In genomic region chr21:17105972-17106371, GRCh38 we compare ENCODE assay signal across 22 cellular contexts.
DNase-seq lines count a peak whose midpoint lies in the region; ATAC-seq and TF ChIP-seq lines count a peak whose summit lies in the region.
"Had no signal": no experiment of that assay in that cellular context is flagged by ENCODE, and none has a peak within 500 bp of the region (broad histone marks: within the 10 kb centered on the region; RNA-seq: fewer than 3 reads in every experiment).

No MANE protein-coding gene starts in this region.

- in situ Hi-C loops in GM23248 (cut with MboI) = no loop called here

- H3F3A ChIP-seq in GM23248 (ENCODE audit: insufficient read depth) = no peaks in the 10 kb centered on the region

- no peaks in the 10 kb centered on the region for H3K9me3 ChIP-seq in GM23248 (ENCODE audit: low read depth)
- H3K9me3 ChIP-seq in adipocyte (ENCODE audit: control insufficient read depth, low read length) = peaks cover 4% of the 10 kb centered on the region
- no peaks in the 10 kb centered on the region for H3K9me3 ChIP-seq in prostate gland
- H3K9me3 ChIP-seq: BE2C, MG63 had no signal

- no peak overlapping the region for H3K27ac ChIP-seq in GM23248
- H3K27ac ChIP-seq in prostate gland = peak overlapping the region; percentile 37 to 61

- H3K4me2 ChIP-seq in GM23248 (ENCODE audit: unreplicated experiment) = no peak overlapping the region

- H3K4me1 ChIP-seq in GM23248 (ENCODE audit: insufficient read depth) (no peaks in the 10 kb centered on the region), adipocyte (ENCODE audit: control insufficient read depth, insufficient read depth, low read length) (peaks cover 7% of the 10 kb centered on the region), prostate gland (replicated peaks) (no peaks in the 10 kb centered on the region)
- H3K4me1 ChIP-seq: BE2C had no signal

- H3K9me2 ChIP-seq in GM23248 (ENCODE audit: insufficient read depth) = no peaks in the 10 kb centered on the region

- intact Hi-C loops in prostate gland (cut with DNase I) = no loop called here

- H3K36me3 ChIP-seq in GM23248 (ENCODE audit: low read depth) (no peaks in the 10 kb centered on the region), adipocyte (ENCODE audit: control insufficient read depth, insufficient read depth, low read length, severe bottlenecking) (no peaks in the 10 kb centered on the region), prostate gland (no peaks in the 10 kb centered on the region)
- H3K36me3 ChIP-seq: BE2C, MG63 had no signal

- H3K27me3 ChIP-seq in GM23248 (replicated peaks; ENCODE audit: insufficient read depth) = no peaks in the 10 kb centered on the region
- H3K27me3 ChIP-seq in adipocyte (replicated peaks; ENCODE audit: control insufficient read depth, insufficient read depth, low read length) = no peaks in the 10 kb centered on the region
- no peaks in the 10 kb centered on the region for H3K27me3 ChIP-seq in prostate gland (replicated peaks; ENCODE audit: insufficient read depth)
- H3K27me3 ChIP-seq: BE2C, MG63 had no signal

- TF ChIP-seq CTCF in fibroblast of mammary gland (conservative IDR thresholded peaks at IDR 0.05; ENCODE audit: control insufficient read depth, insufficient read depth, low read depth, low read length) (no peak), prostate gland (IDR thresholded peaks at IDR 0.05) (no peak)

- no peaks in the 10 kb centered on the region for H4K20me1 ChIP-seq in GM23248 (ENCODE audit: insufficient read depth)

- H3K9ac ChIP-seq in GM23248 = no peak overlapping the region
- no peak overlapping the region for H3K9ac ChIP-seq in adipocyte (ENCODE audit: low read length)

- TF ChIP-seq POLR2A in prostate gland (IDR thresholded peaks at IDR 0.05) = no peak

- no peak overlapping the region for H2AFZ ChIP-seq in GM23248

- no peak for ATAC-seq in GM21576 (IDR thresholded peaks at IDR 0.05; ENCODE audit: unreplicated experiment)

- DNase-seq in GM23248 (peak; percentile 20), adipocyte (ENCODE audit: low read depth) (peak; percentile 38), fibroblast of mammary gland (ENCODE audit: low read depth) (peak; percentile 5), prostate gland (ENCODE audit: low spot score) (peak; percentile 43), C1 segment of cervical spinal cord (lab: John Stamatoyannopoulos, UW) (no peak), DMS153 treated with DMSO at 0.1 percent for 48 hours (lab: John Stamatoyannopoulos, UW; ENCODE audit: unreplicated experiment) (no peak)
- DNase-seq: BE2C; CD4-positive, alpha-beta T cell; COR-L47; DMS79 treated with DMSO at 0.1 percent for 48 hours; H7; Karpas-422; MG63; NCI-H1417; NCI-H1694 treated with DMSO at 0.1 percent for 48 hours; NCI-H2081 treated with DMSO at 0.1 percent for 48 hours; NCI-H2171 treated with DMSO at 0.1 percent for 48 hours; NCI-H446; NCI-H526 treated with DMSO at 0.1 percent for 48 hours; OCI-M1; Right ventricle myocardium superior had no signal

- H3K4me3 ChIP-seq in GM23248 (no peak overlapping the region), adipocyte (ENCODE audit: low read length) (no peak overlapping the region), fibroblast of mammary gland (ENCODE audit: control insufficient read depth, low read depth, low read length) (no peak overlapping the region), prostate gland (no peak overlapping the region)
- H3K4me3 ChIP-seq: MG63 had no signal

- H3K79me2 ChIP-seq in GM23248 (ENCODE audit: insufficient read depth) = no peaks in the 10 kb centered on the region

Comparison
In these comparisons a context has a peak if more than half of its experiments do, and no peak if none do; other contexts are left out.
1. DNase-seq: peak in GM23248 (single experiment), adipocyte (single experiment), fibroblast of mammary gland (single experiment) and prostate gland (single experiment); none in C1 segment of cervical spinal cord (0 of 14) and DMS153 treated with DMSO at 0.1 percent for 48 hours (single experiment).